In genomic region chr19:4402171-4403004, GRCh38 we compare ENCODE assay signal across 8 cellular contexts. TPM values are rescaled to one million over a fixed set of nuclear protein-coding genes. Genes with fewer than 3 reads are reported as not detected.
DNase-seq lines count a peak whose midpoint lies in the region; TF ChIP-seq lines count a peak whose summit lies in the region.

TSS of gene CHAF1A (plus strand) at chr19:4402640. CDS start at chr19:4402763, 123 bp downstream.

- peak; percentile 100 for DNase-seq in ELF-1 (ENCODE audit: low read depth, low spot score)
- DNase-seq in H7: peak; percentile 100
- peak; percentile 100 for DNase-seq in M059J (ENCODE audit: low read depth)
- peak; percentile 99 for DNase-seq in SHP77 (lab: John Stamatoyannopoulos, UW)
- peak; percentile 97 for DNase-seq in activated effector memory CD4-positive, alpha-beta T cell treated with Interleukin-2 at 50 U/mL for 16 hours
- DNase-seq in fibroblast of the aortic adventitia (ENCODE audit: low read depth): peak; percentile 100

- peak within 1 kb of the TSS; percentile 86 for H3K4me3 ChIP-seq in H7 (ENCODE audit: insufficient read depth, low read depth, low read length)
- H3K4me3 ChIP-seq in fibroblast of the aortic adventitia (ENCODE audit: low read depth, low read length): peak within 1 kb of the TSS; percentile 84

- no peaks in the 10 kb centered on the region for H3K27me3 Mint-ChIP-seq in nephron (ENCODE audit: low read depth)
- H3K27me3 Mint-ChIP-seq in stimulated activated naive CD8-positive, alpha-beta T cell treated with anti-CD3 and anti-CD28 coated beads, Interleukin-15, Interleukin-2, amounts not matched to agents 100 ng/mL and 50 ng/mL, for 24 hours: no peaks in the 10 kb centered on the region

- H3K4me3 Mint-ChIP-seq in nephron: peak within 1 kb of the TSS; percentile 90 to 95 (median 93)
- H3K4me3 Mint-ChIP-seq in stimulated activated naive CD8-positive, alpha-beta T cell treated with anti-CD3 and anti-CD28 coated beads, Interleukin-15, Interleukin-2, amounts not matched to agents 100 ng/mL and 50 ng/mL, for 24 hours: peak within 1 kb of the TSS; percentile 97

- H3K36me3 ChIP-seq in H7 (replicated peaks; ENCODE audit: control insufficient read depth, insufficient read depth, low read length): peaks cover 6% of the 10 kb centered on the region

- peaks cover 38% of the 10 kb centered on the region for H3K4me1 Mint-ChIP-seq in nephron
- peaks cover 53% of the 10 kb centered on the region for H3K4me1 Mint-ChIP-seq in stimulated activated naive CD8-positive, alpha-beta T cell treated with anti-CD3 and anti-CD28 coated beads, Interleukin-15, Interleukin-2, amounts not matched to agents 100 ng/mL and 50 ng/mL, for 24 hours (ENCODE audit: low read depth)

- H3K27ac Mint-ChIP-seq in nephron: peak within 1 kb of the TSS; percentile 78 to 93 (median 90)
- peak within 1 kb of the TSS; percentile 91 for H3K27ac Mint-ChIP-seq in stimulated activated naive CD8-positive, alpha-beta T cell treated with anti-CD3 and anti-CD28 coated beads, Interleukin-15, Interleukin-2, amounts not matched to agents 100 ng/mL and 50 ng/mL, for 24 hours

- no peak for TF ChIP-seq CTCF in fibroblast of the aortic adventitia (IDR thresholded peaks at IDR 0.05; ENCODE audit: insufficient read depth, low read length)
- TF ChIP-seq CTCF in nephron (IDR thresholded peaks at IDR 0.05; ENCODE audit: unreplicated experiment in 3 of 3): no peak

- H3K27me3 ChIP-seq in H7 (ENCODE audit: control insufficient read depth, insufficient read depth, low read length): no peaks in the 10 kb centered on the region

- H3K9me3 Mint-ChIP-seq in nephron: no peaks in the 10 kb centered on the region
- H3K9me3 Mint-ChIP-seq in stimulated activated naive CD8-positive, alpha-beta T cell treated with anti-CD3 and anti-CD28 coated beads, Interleukin-15, Interleukin-2, amounts not matched to agents 100 ng/mL and 50 ng/mL, for 24 hours: no peaks in the 10 kb centered on the region

- H3K36me3 Mint-ChIP-seq in nephron (ENCODE audit: low read depth): peaks cover 3% of the 10 kb centered on the region
- peaks cover 30% of the 10 kb centered on the region for H3K36me3 Mint-ChIP-seq in stimulated activated naive CD8-positive, alpha-beta T cell treated with anti-CD3 and anti-CD28 coated beads, Interleukin-15, Interleukin-2, amounts not matched to agents 100 ng/mL and 50 ng/mL, for 24 hours (ENCODE audit: low read depth)

RNA-seq across cellular contexts. Expression of gene CHAF1A, which starts in this region (rescaled TPM):
- total RNA-seq in H7 (2014; rRNA removed; shearing (Covaris generic)): 121 and 122 TPM in 2 replicates
- 22.8 and 38.1 TPM in 2 replicates for total RNA-seq in M059J (2014; rRNA removed; shearing (Covaris generic))
- 8.6 and 25.8 TPM in 2 replicates for total RNA-seq in fibroblast of the aortic adventitia (ENCODE audit: low replicate concordance)

Comparison
In these comparisons a context has a peak if more than half of its experiments do, and no peak if none do; other contexts are left out.
1. Peak in every context shown above with its lines: DNase-seq and H3K4me3 ChIP-seq.